In genomic region chrX:13569479-13570244, GRCh38 we compare ENCODE assay signal across 9 cellular contexts. TPM values are rescaled to one million over a fixed set of nuclear protein-coding genes. Genes with fewer than 3 reads are reported as not detected.
DNase-seq lines count a peak whose midpoint lies in the region; ATAC-seq and TF ChIP-seq lines count a peak whose summit lies in the region.
"Had no signal": no experiment of that assay in that cellular context is flagged by ENCODE, and none has a peak within 500 bp of the region (broad histone marks: within the 10 kb centered on the region; RNA-seq: fewer than 3 reads in every experiment).

Gene EGFL6 (plus strand): TSS chrX:13569601. CDS start chrX:13569862, 261 bp downstream.

- peak; percentile 44 for DNase-seq in Right ventricle myocardium inferior (ENCODE audit: missing footprints)
- DNase-seq in cardiac septum (ENCODE audit: low spot score), result no peak
- DNase-seq in left kidney (ENCODE audit: low read depth, low spot score), result peak; percentile 40
- DNase-seq in upper lobe of left lung, result peak in 1 of 2 donors; percentile 46
- no peak for DNase-seq in dermis blood vessel endothelial cell
- DNase-seq in dedifferentiated amniotic fluid mesenchymal stem cell (ENCODE audit: extremely low spot score), result no peak
- DNase-seq: NCI-H1105 had no signal

- H3K27ac Mint-ChIP-seq in activated T-helper 17 cell treated with anti-CD3 and anti-CD28 coated beads, Interleukin-2, amount 50 U/mL, for 72 hours, result no peak within 1 kb of the TSS

- H3K4me3 Mint-ChIP-seq in activated T-helper 17 cell treated with anti-CD3 and anti-CD28 coated beads, Interleukin-2, amount 50 U/mL, for 72 hours, result peak within 1 kb of the TSS; percentile 37

- peaks cover 0 to 5% (median 0%) of the 10 kb centered on the region in 4 donors for H3K27me3 ChIP-seq in upper lobe of left lung

- WGBS in upper lobe of left lung, 2 donors, result 10% methylated on average over 46 of the region's 57 CpGs; no CpG with 5 or more reads in 1 of the 2 donors

- TF ChIP-seq POLR2A in upper lobe of left lung (IDR thresholded peaks at IDR 0.05), result no peak

- no peaks in the 10 kb centered on the region for H3K9me3 ChIP-seq in upper lobe of left lung

- no peak for TF ChIP-seq EP300 in upper lobe of left lung (IDR thresholded peaks at IDR 0.05)

- H3K27me3 Mint-ChIP-seq in activated T-helper 17 cell treated with anti-CD3 and anti-CD28 coated beads, Interleukin-2, amount 50 U/mL, for 72 hours, result peaks cover 19% of the 10 kb centered on the region

- H3K9me3 Mint-ChIP-seq in activated T-helper 17 cell treated with anti-CD3 and anti-CD28 coated beads, Interleukin-2, amount 50 U/mL, for 72 hours, result no peaks in the 10 kb centered on the region

- no peaks in the 10 kb centered on the region for H3K36me3 ChIP-seq in upper lobe of left lung

- peak within 1 kb of the TSS in 3 of 4 donors; percentile 9 to 32 (median 29) for H3K4me3 ChIP-seq in upper lobe of left lung

- ATAC-seq in Right ventricle myocardium inferior (no peak), upper lobe of left lung (ENCODE audit: low FRiP score in 2 of 2) (peak in 1 of 2 donors; percentile 49), HG03469 (IDR thresholded peaks at IDR 0.05; ENCODE audit: unreplicated experiment) (no peak)
- no peak for ATAC-seq in activated T-helper 17 cell treated with anti-CD3 and anti-CD28 coated beads, Interleukin-2, amount 50 U/mL, for 72 hours (replicated peaks)

- H3K4me1 Mint-ChIP-seq in activated T-helper 17 cell treated with anti-CD3 and anti-CD28 coated beads, Interleukin-2, amount 50 U/mL, for 72 hours, result no peaks in the 10 kb centered on the region

- TF ChIP-seq CTCF in upper lobe of left lung (IDR thresholded peaks at IDR 0.05), result no peak

- intact Hi-C loops in Right ventricle myocardium inferior (cut with DNase I), result no loop called here
- intact Hi-C loops in cardiac septum (cut with DNase I), result no loop called here

- no peaks in the 10 kb centered on the region for H3K36me3 Mint-ChIP-seq in activated T-helper 17 cell treated with anti-CD3 and anti-CD28 coated beads, Interleukin-2, amount 50 U/mL, for 72 hours (ENCODE audit: low read depth)

- no peak within 1 kb of the TSS for H3K27ac ChIP-seq in upper lobe of left lung

- H3K4me1 ChIP-seq in upper lobe of left lung, result peaks cover 0 to 9% (median 6%) of the 10 kb centered on the region in 4 donors

RNA-seq across cellular contexts. Expression of gene EGFL6, which starts in this region (rescaled TPM):
- total RNA-seq in Right ventricle myocardium inferior (not detected), cardiac septum (0.24 TPM), upper lobe of left lung (1 to 10 TPM; 2.1 to 9.9 (median 6.8) TPM), dermis blood vessel endothelial cell (not detected in 2 replicates)
- total RNA-seq in activated T-helper 17 cell treated with anti-CD3 and anti-CD28 coated beads, Interleukin-2, amount 50 U/mL, for 72 hours, result 1 to 10 TPM in 1 of 2 donors, under 1 TPM in 1; 0.21 to 1.3 TPM

Comparison
In these comparisons a context has a peak if more than half of its experiments do, and no peak if none do; other contexts are left out.
1. Peak in DNase-seq in Right ventricle myocardium inferior; RNA of the gene not detected or under 1 TPM.